In the genomic region with DNA sequence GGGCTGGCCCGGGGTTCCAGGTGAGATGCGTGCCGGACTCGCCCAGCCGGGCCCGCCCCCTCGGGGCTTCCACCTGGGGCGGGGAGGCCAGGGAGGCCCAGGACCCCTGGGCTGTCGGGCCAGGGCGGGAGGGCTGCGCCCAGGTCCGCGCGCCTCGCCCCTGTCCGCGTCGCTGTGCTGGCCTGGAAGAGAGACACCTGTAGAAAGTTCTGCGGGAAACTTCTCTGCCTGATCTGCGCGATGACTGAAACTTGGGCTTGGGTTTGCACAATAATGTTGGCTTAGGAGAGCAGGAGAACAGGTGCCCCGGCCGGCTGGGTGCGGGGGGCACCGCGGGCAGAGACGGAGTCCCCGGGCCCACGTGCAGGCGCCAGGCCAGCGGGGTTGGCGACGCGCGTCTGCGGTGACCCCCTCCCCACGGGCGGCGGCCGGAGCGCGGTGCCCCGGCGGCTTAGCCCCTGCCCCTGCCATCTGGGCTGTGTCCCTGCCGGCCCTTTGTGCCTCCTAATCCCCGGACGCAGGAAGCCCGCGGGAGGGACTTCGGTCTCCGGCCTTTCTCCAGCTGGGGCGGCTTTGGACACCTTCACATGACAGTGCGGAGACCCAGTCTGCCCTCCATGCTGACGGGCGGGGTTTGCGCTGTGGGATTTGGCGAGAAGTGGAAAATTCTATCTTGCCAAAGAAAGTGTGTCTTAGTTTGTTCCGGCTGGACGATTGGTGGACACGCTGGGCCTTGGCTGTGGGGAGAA, we compare ENCODE assay signal across 8 cellular contexts. TPM values are rescaled to one million over a fixed set of nuclear protein-coding genes. Genes with fewer than 3 reads are reported as not detected.
A peak's percentile ranks its signal among the peaks of the same experiment; 100 is the strongest.
DNase-seq lines count a peak whose midpoint lies in the region; ATAC-seq and TF ChIP-seq lines count a peak whose summit lies in the region.

No MANE protein-coding gene starts in this region.

- TF ChIP-seq CTCF in BE2C (IDR thresholded peaks at IDR 0.05; ENCODE audit: low read depth, low read length) (no peak), left ventricle myocardium inferior (IDR thresholded peaks at IDR 0.05; ENCODE audit: borderline replicate concordance) (no peak)

- peaks cover 6% of the 10 kb centered on the region for H3K4me1 Mint-ChIP-seq in T-helper 2 cell treated with Interferon-gamma antibody and Interleukin-4, amounts not matched to agents 5 μg/mL and 100 μg/mL, for 36 hours (ENCODE audit: low read depth)

- H3K36me3 ChIP-seq in BE2C: no peaks in the 10 kb centered on the region
- peaks cover 13% of the 10 kb centered on the region for H3K36me3 ChIP-seq in left ventricle myocardium inferior
- peaks cover 0 to 8% (median 6%) of the 10 kb centered on the region in 3 donors for H3K36me3 ChIP-seq in skeletal muscle tissue (ENCODE audit: control insufficient read depth in 3 of 3, insufficient read depth in 3 of 3, low read length in 3 of 3)

- ATAC-seq in GM21515 (IDR thresholded peaks at IDR 0.05; ENCODE audit: unreplicated experiment): peak; percentile 11

- no peaks in the 10 kb centered on the region for H3K9me3 Mint-ChIP-seq in T-helper 2 cell treated with Interferon-gamma antibody and Interleukin-4, amounts not matched to agents 5 μg/mL and 100 μg/mL, for 36 hours

- no peaks in the 10 kb centered on the region for H3K9me3 ChIP-seq in BE2C
- H3K9me3 ChIP-seq in left ventricle myocardium inferior (replicated peaks): no peaks in the 10 kb centered on the region
- no peaks in the 10 kb centered on the region for H3K9me3 ChIP-seq in skeletal muscle tissue (ENCODE audit: control insufficient read depth in 3 of 3, low read length in 3 of 3)

- H3K4me1 ChIP-seq in BE2C (no peaks in the 10 kb centered on the region), left ventricle myocardium inferior (peaks cover 21% of the 10 kb centered on the region), skeletal muscle tissue (ENCODE audit: control insufficient read depth in 3 of 3, insufficient read depth in 3 of 3, low read length in 3 of 3) (peaks cover 8 to 13% (median 11%) of the 10 kb centered on the region in 3 donors)

- peak overlapping the region in 1 of 3 donors; percentile 50 for H3K9ac ChIP-seq in skeletal muscle tissue (ENCODE audit: low read depth in 1 of 3, low read length in 3 of 3)

- peaks cover 13% of the 10 kb centered on the region for H3K36me3 Mint-ChIP-seq in T-helper 2 cell treated with Interferon-gamma antibody and Interleukin-4, amounts not matched to agents 5 μg/mL and 100 μg/mL, for 36 hours (ENCODE audit: low read depth)

- H3K4me3 Mint-ChIP-seq in T-helper 2 cell treated with Interferon-gamma antibody and Interleukin-4, amounts not matched to agents 5 μg/mL and 100 μg/mL, for 36 hours: peak overlapping the region; percentile 77

- intact Hi-C loops in left ventricle myocardium inferior (cut with micrococcal nuclease): no loop called here

- H3K27me3 ChIP-seq in BE2C: peaks cover 13% of the 10 kb centered on the region
- H3K27me3 ChIP-seq in left ventricle myocardium inferior (ENCODE audit: low read depth): no peaks in the 10 kb centered on the region
- H3K27me3 ChIP-seq in skeletal muscle tissue (ENCODE audit: control insufficient read depth in 3 of 3, insufficient read depth in 3 of 3, low read length in 3 of 3): peaks cover 0 to 7% (median 6%) of the 10 kb centered on the region in 3 donors

- peaks cover 12% of the 10 kb centered on the region for H3K27me3 Mint-ChIP-seq in T-helper 2 cell treated with Interferon-gamma antibody and Interleukin-4, amounts not matched to agents 5 μg/mL and 100 μg/mL, for 36 hours (ENCODE audit: low read depth)

- H3K27ac ChIP-seq in left ventricle myocardium inferior (replicated peaks) (peak overlapping the region; percentile 82), skeletal muscle tissue (ENCODE audit: low read depth, low read length) (no peak overlapping the region)

- DNase-seq in BE2C: no peak
- no peak for DNase-seq in T-helper 2 cell treated with Interferon-gamma antibody and Interleukin-4, amounts not matched to agents 5 μg/mL and 100 μg/mL, for 36 hours (ENCODE audit: low spot score)
- DNase-seq in left ventricle myocardium inferior: no peak
- DNase-seq in SKM-1 treated with dmso at 0.1 percent for 144 hours (lab: John Stamatoyannopoulos, UW; ENCODE audit: unreplicated experiment): no peak
- DNase-seq in NCI-H345 (lab: John Stamatoyannopoulos, UW): no peak
- DNase-seq in EL: no peak

- H3K4me3 ChIP-seq in BE2C (ENCODE audit: low read depth, low read length) (peak overlapping the region; percentile 43), left ventricle myocardium inferior (peak overlapping the region; percentile 82), skeletal muscle tissue (ENCODE audit: low read length in 3 of 3) (peak overlapping the region; percentile 46 to 61 (median 48))

- H3K27ac Mint-ChIP-seq in T-helper 2 cell treated with Interferon-gamma antibody and Interleukin-4, amounts not matched to agents 5 μg/mL and 100 μg/mL, for 36 hours: no peak overlapping the region

RNA-seq across cellular contexts. Expression of gene LLGL2, which starts 0.5 kb away (rescaled TPM):
- 2.7 TPM for polyA plus RNA-seq in BE2C (2012; ENCODE audit: insufficient read depth, insufficient read length, low read depth)
- total RNA-seq in left ventricle myocardium inferior (2.0 TPM), skeletal muscle tissue (4.7 TPM)

RNA-seq across cellular contexts. Expression of gene TSEN54, which starts 9.7 kb away (rescaled TPM):
- 71.6 TPM for polyA plus RNA-seq in BE2C (2012; ENCODE audit: insufficient read depth, insufficient read length, low read depth)
- total RNA-seq in left ventricle myocardium inferior (6.8 TPM), skeletal muscle tissue (15.7 TPM)

RNA-seq across cellular contexts. Expression of gene CASKIN2, which starts 10.6 kb away (rescaled TPM):
- 28.5 TPM for polyA plus RNA-seq in BE2C (2012; ENCODE audit: insufficient read depth, insufficient read length, low read depth)
- total RNA-seq in left ventricle myocardium inferior (34.3 TPM), skeletal muscle tissue (8.9 TPM)
